ENCODE assay signal across 9 cellular contexts in genomic region chr20:33291830-33292355, GRCh38. TPM values are rescaled to one million over a fixed set of nuclear protein-coding genes. Genes with fewer than 3 reads are reported as not detected.
DNase-seq lines count a peak whose midpoint lies in the region; ATAC-seq and TF ChIP-seq lines count a peak whose summit lies in the region.
"Had no signal": no experiment of that assay in that cellular context is flagged by ENCODE, and none has a peak within 500 bp of the region (broad histone marks: within the 10 kb centered on the region; RNA-seq: fewer than 3 reads in every experiment).

No MANE protein-coding gene starts in this region.

- no peaks in the 10 kb centered on the region for H3K4me1 Mint-ChIP-seq in brain

- no peaks in the 10 kb centered on the region for H3K36me3 ChIP-seq in DND-41 (ENCODE audit: insufficient read depth, low read length)
- H3K36me3 ChIP-seq in WERI-Rb-1 = no peaks in the 10 kb centered on the region
- H3K36me3 ChIP-seq in liver (ENCODE audit: control insufficient read depth in 4 of 4, insufficient read depth in 3 of 4, low read depth in 1 of 4, low read length in 3 of 4) = no peaks in the 10 kb centered on the region

- H3K9me3 ChIP-seq in DND-41 (ENCODE audit: insufficient read depth, low read length, severe bottlenecking) (no peaks in the 10 kb centered on the region), WERI-Rb-1 (ENCODE audit: severe bottlenecking) (no peaks in the 10 kb centered on the region), liver (ENCODE audit: control insufficient read depth in 4 of 4, low read length in 3 of 4) (no peaks in the 10 kb centered on the region)

- H3K27me3 ChIP-seq in DND-41 (ENCODE audit: insufficient read depth, low read length, poor library complexity) (peaks cover 26% of the 10 kb centered on the region), WERI-Rb-1 (ENCODE audit: insufficient read depth, low read depth, severe bottlenecking) (no peaks in the 10 kb centered on the region), liver (ENCODE audit: control insufficient read depth in 4 of 4, insufficient read depth in 4 of 4, low read length in 3 of 4) (peaks cover 0 to 2% (median 0%) of the 10 kb centered on the region in 4 donors)

- H3K4me1 ChIP-seq in DND-41 (ENCODE audit: insufficient read depth, low read length) (no peaks in the 10 kb centered on the region), liver (ENCODE audit: control insufficient read depth in 4 of 4, insufficient read depth in 4 of 4, low read length in 3 of 4) (no peaks in the 10 kb centered on the region)

- ATAC-seq in DND-41 (ENCODE audit: insufficient read depth, low read depth) (peak; percentile 69), HG03039 (IDR thresholded peaks at IDR 0.05; ENCODE audit: unreplicated experiment) (no peak)

- H3K4me3 ChIP-seq in DND-41 (ENCODE audit: low read depth in 1 of 2, low read length in 2 of 2) = no peak overlapping the region
- H3K4me3 ChIP-seq in WERI-Rb-1 (ENCODE audit: low read depth, low read length) = no peak overlapping the region
- no peak overlapping the region for H3K4me3 ChIP-seq in liver (ENCODE audit: low read depth in 1 of 3, low read length in 3 of 3)

- no peaks in the 10 kb centered on the region for H3K36me3 Mint-ChIP-seq in brain

- TF ChIP-seq RAD21 in liver (IDR thresholded peaks at IDR 0.05) = peak; percentile 80 to 84

- no peak overlapping the region for H3K27ac ChIP-seq in DND-41 (ENCODE audit: low read length)
- H3K27ac ChIP-seq in WERI-Rb-1 = no peak overlapping the region
- no peak overlapping the region for H3K27ac ChIP-seq in liver (ENCODE audit: low read depth in 1 of 2, low read length in 2 of 2)

- H3K9me3 Mint-ChIP-seq in brain = peaks cover 0 to 3% (median 0%) of the 10 kb centered on the region in 5 experiments

- H3K79me2 ChIP-seq in DND-41 (ENCODE audit: insufficient read depth, low read length) = no peaks in the 10 kb centered on the region

- H3K9ac ChIP-seq in DND-41 (ENCODE audit: low read depth, low read length) (no peak overlapping the region), liver (ENCODE audit: low read depth in 1 of 2, low read length in 2 of 2) (no peak overlapping the region)

- H3K4me3 Mint-ChIP-seq in brain = no peak overlapping the region

- TF ChIP-seq CTCF in DND-41 (IDR thresholded peaks at IDR 0.05; ENCODE audit: borderline replicate concordance, extremely low read depth, low read length, poor library complexity, severe bottlenecking) = peak; percentile 100
- TF ChIP-seq CTCF in LNCAP (IDR thresholded peaks at IDR 0.05) = peak; percentile 99
- peak; percentile 96 for TF ChIP-seq CTCF in WERI-Rb-1 (IDR thresholded peaks at IDR 0.05; ENCODE audit: low read depth, low read length)
- TF ChIP-seq CTCF in brain (conservative IDR thresholded peaks at IDR 0.05) = peak; percentile 68 to 91
- TF ChIP-seq CTCF in liver (IDR thresholded peaks at IDR 0.05; ENCODE audit: low read depth, low read length, missing input control) = peak; percentile 76

- H2AFZ ChIP-seq in DND-41 (ENCODE audit: low read depth, low read length) = no peak overlapping the region

- 0 out of 2 replicates have a peak, but pooled peaks cover 3% of the 10 kb centered on the region for H4K20me1 ChIP-seq in DND-41 (ENCODE audit: insufficient read depth, low read length)

- H3K4me2 ChIP-seq in DND-41 (ENCODE audit: insufficient read depth, low read length) = no peak overlapping the region

- peaks cover 29% of the 10 kb centered on the region for H3K27me3 Mint-ChIP-seq in brain

- WGBS in liver = 35% methylated on average over 7 of the region's 7 CpGs

- H3K27ac Mint-ChIP-seq in brain = no peak overlapping the region

- DNase-seq in DND-41 (peak; percentile 70), WERI-Rb-1 (peak; percentile 74), kidney glomerular epithelial cell (lab: John Stamatoyannopoulos, UW) (no peak)
- DNase-seq in stimulated activated CD8-positive, alpha-beta memory T cell treated with anti-CD3 and anti-CD28 coated beads, Interleukin-12 subunit alpha, Interleukin-12 subunit beta, amount 100 ng/mL, for 4 hours (ENCODE audit: low read depth) = peak; percentile 25

TF ChIP-seq in liver, 16 proteins besides CTCF, POLR2A, EP300 and RAD21:
- TF ChIP-seq TAF1 (conservative IDR thresholded peaks at IDR 0.05) = no peak
- TF ChIP-seq FOXA1 (IDR thresholded peaks at IDR 0.05) = no peak
- TF ChIP-seq MAX (IDR thresholded peaks at IDR 0.05) = no peak
- TF ChIP-seq FOXA2 (IDR thresholded peaks at IDR 0.05) = no peak
- TF ChIP-seq YY1 (IDR thresholded peaks at IDR 0.05) = no peak
- TF ChIP-seq ATF3 (IDR thresholded peaks at IDR 0.05) = no peak
- no peak for TF ChIP-seq GABPA (IDR thresholded peaks at IDR 0.05 in 1 of 2, conservative IDR thresholded peaks at IDR 0.05 in 1 of 2)
- TF ChIP-seq HNF4G (IDR thresholded peaks at IDR 0.05) = no peak
- no peak for TF ChIP-seq SP1 (IDR thresholded peaks at IDR 0.05)
- TF ChIP-seq EGR1 (IDR thresholded peaks at IDR 0.05; ENCODE audit: low read depth in 2 of 2) = no peak
- TF ChIP-seq JUND (IDR thresholded peaks at IDR 0.05) = no peak
TF ChIP-seq in liver: peak in this region for 0.

RNA-seq across cellular contexts. Expression of gene BPIFB1, which starts 8.9 kb away (rescaled TPM):
- polyA plus RNA-seq in brain (ENCODE audit: insufficient read depth, low read depth, low replicate concordance) (not detected), liver (under 1 TPM in 1 of 2 donors, not detected in 1; 0.13 TPM)
- under 1 TPM in 1 of 2 donors, not detected in 1; 0.08 TPM for total RNA-seq in liver

RNA-seq across cellular contexts. Expression of gene BPIFA1, which starts 56.1 kb away (rescaled TPM):
- polyA plus RNA-seq in brain (ENCODE audit: insufficient read depth, low read depth, low replicate concordance) (not detected), liver (not detected)
- not detected for total RNA-seq in liver
- polyA plus RNA-seq: adipose tissue had no signal
